ENCODE assay signal across 17 cellular contexts in genomic region chr11:61056981-61057380, GRCh38. TPM values are rescaled to one million over a fixed set of nuclear protein-coding genes. Genes with fewer than 3 reads are reported as not detected.
DNase-seq lines count a peak whose midpoint lies in the region; ATAC-seq and TF ChIP-seq lines count a peak whose summit lies in the region.
"Had no signal": no experiment of that assay in that cellular context is flagged by ENCODE, and none has a peak within 500 bp of the region (broad histone marks: within the 10 kb centered on the region; RNA-seq: fewer than 3 reads in every experiment).

No MANE protein-coding gene starts in this region.

- H3K36me3 ChIP-seq in RWPE2 (ENCODE audit: low read depth) = no peaks in the 10 kb centered on the region
- H3K36me3 ChIP-seq: BE2C, HAP-1, MG63 had no signal

- H3K9me3 Mint-ChIP-seq in brain = peaks cover 0 to 4% (median 0%) of the 10 kb centered on the region in 5 experiments
- H3K9me3 Mint-ChIP-seq: CD8-positive, alpha-beta memory T cell had no signal

- no peak for TF ChIP-seq CTCF in RWPE2 (IDR thresholded peaks at IDR 0.05; ENCODE audit: poor library complexity, severe bottlenecking)
- TF ChIP-seq CTCF in brain (conservative IDR thresholded peaks at IDR 0.05) = no peak
- no peak for TF ChIP-seq CTCF in foreskin keratinocyte (conservative IDR thresholded peaks at IDR 0.05)

- no peaks in the 10 kb centered on the region for H3K9me3 ChIP-seq in RWPE2 (ENCODE audit: severe bottlenecking)
- H3K9me3 ChIP-seq: BE2C, HAP-1, MG63 had no signal

- peak; percentile 55 for DNase-seq in activated effector memory CD4-positive, alpha-beta T cell treated with anti-CD3 and anti-CD28 coated beads, Interleukin-2, amount 50 U/mL, for 16 hours
- no peak for DNase-seq in activated effector memory CD4-positive, alpha-beta T cell treated with Interleukin-2 at 50 U/mL for 16 hours
- peak; percentile 30 for DNase-seq in RWPE2 (ENCODE audit: low spot score)
- DNase-seq in sciatic nerve (ENCODE audit: low spot score) = peak; percentile 45
- DNase-seq in foreskin keratinocyte = no peak
- no peak for DNase-seq in anterior cingulate cortex (lab: John Stamatoyannopoulos, UW)
- DNase-seq: BE2C; CD8-positive, alpha-beta memory T cell; DND-41; GDM1; MG63; NCI-H187; NCI-H2171; NCI-H510A treated with DMSO at 0.1 percent for 48 hours had no signal

- ATAC-seq in RWPE2 (ENCODE audit: low read depth) (no peak), sciatic nerve (no peak), foreskin keratinocyte (no peak)
- ATAC-seq: HepG2 had no signal

- intact Hi-C loops in sciatic nerve (cut with DNase I) = no loop called here

- no peak overlapping the region for H3K4me3 Mint-ChIP-seq in brain
- H3K4me3 Mint-ChIP-seq: CD8-positive, alpha-beta memory T cell had no signal

- H3K4me3 ChIP-seq in RWPE2 (ENCODE audit: severe bottlenecking) = no peak overlapping the region
- H3K4me3 ChIP-seq: HAP-1, MG63 had no signal

- no peaks in the 10 kb centered on the region for H3K27me3 Mint-ChIP-seq in brain
- H3K27me3 Mint-ChIP-seq: CD8-positive, alpha-beta memory T cell had no signal

- no peaks in the 10 kb centered on the region for H3K27me3 ChIP-seq in RWPE2 (ENCODE audit: insufficient read depth, poor library complexity, severe bottlenecking)
- H3K27me3 ChIP-seq in foreskin keratinocyte = no peaks in the 10 kb centered on the region
- H3K27me3 ChIP-seq: BE2C, MG63 had no signal

- peak overlapping the region in 3 of 5 experiments; percentile 22 to 83 (median 43) for H3K27ac Mint-ChIP-seq in brain

- H3K4me1 Mint-ChIP-seq in brain = peaks cover 13% of the 10 kb centered on the region

- H3K36me3 Mint-ChIP-seq in brain = no peaks in the 10 kb centered on the region
- H3K36me3 Mint-ChIP-seq: CD8-positive, alpha-beta memory T cell had no signal

- H3K4me1 ChIP-seq in RWPE2 (ENCODE audit: insufficient read depth, poor library complexity, severe bottlenecking) (peaks cover 13% of the 10 kb centered on the region), foreskin keratinocyte (peaks cover 11% of the 10 kb centered on the region)
- H3K4me1 ChIP-seq: BE2C, HAP-1 had no signal

- H3K27ac ChIP-seq in RWPE2 (ENCODE audit: poor library complexity, severe bottlenecking) = no peak overlapping the region
- no peak overlapping the region for H3K27ac ChIP-seq in foreskin keratinocyte

RNA-seq across cellular contexts. Expression of gene CD5, which starts 45.3 kb away (rescaled TPM):
- polyA plus RNA-seq in brain (ENCODE audit: insufficient read depth, low read depth, low replicate concordance) (0.29 TPM), foreskin keratinocyte (not detected in 2 replicates)
- total RNA-seq in sciatic nerve (1.3 TPM), foreskin keratinocyte (not detected in 2 replicates)
- total RNA-seq: HepG2 had no signal
- polyA plus RNA-seq: HepG2 had no signal

Comparison
In these comparisons a context has a peak if more than half of its experiments do, and no peak if none do; other contexts are left out.
1. DNase-seq: peak in activated effector memory CD4-positive, alpha-beta T cell treated with anti-CD3 and anti-CD28 coated beads, Interleukin-2, amount 50 U/mL, for 16 hours (single experiment), RWPE2 (single experiment) and sciatic nerve (single experiment); none in activated effector memory CD4-positive, alpha-beta T cell treated with Interleukin-2 at 50 U/mL for 16 hours (single experiment), foreskin keratinocyte (0 of 2) and anterior cingulate cortex (0 of 58).